10 cellular contexts compared by ENCODE assay signal in the genomic region with DNA sequence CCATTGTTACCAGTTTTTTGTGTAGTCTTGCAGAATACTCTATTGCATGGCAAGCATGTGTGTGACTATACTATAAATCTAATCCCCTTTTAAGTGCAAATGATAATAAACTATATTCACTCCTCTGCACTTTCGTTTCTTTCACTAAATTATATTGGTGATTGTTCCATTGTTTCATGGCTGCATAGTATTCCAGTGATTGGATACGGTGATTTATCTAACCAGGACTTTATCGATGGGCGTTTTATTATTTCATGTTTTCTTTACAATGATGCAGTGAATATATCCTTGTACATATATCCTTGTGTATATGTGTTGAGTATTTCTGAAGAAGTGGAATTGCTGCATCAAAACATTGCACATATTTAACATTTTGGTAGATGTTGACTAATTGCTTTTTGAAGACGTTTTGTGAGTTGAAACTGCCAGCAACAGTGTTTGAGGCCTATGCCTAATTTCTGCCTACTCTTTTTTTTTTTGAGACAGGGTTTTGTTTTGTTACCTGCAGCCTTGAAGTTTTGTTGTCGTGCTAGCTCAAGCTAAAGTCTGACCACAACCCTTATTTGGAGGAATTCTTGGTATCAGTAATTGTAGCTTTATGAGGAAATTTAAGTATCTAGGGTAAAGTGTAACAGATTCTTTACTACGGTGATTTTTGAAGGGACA. TPM values are rescaled to one million over a fixed set of nuclear protein-coding genes. Genes with fewer than 3 reads are reported as not detected.
DNase-seq lines count a peak whose midpoint lies in the region; ATAC-seq, FAIRE-seq and TF ChIP-seq lines count a peak whose summit lies in the region.
"Had no signal": no experiment of that assay in that cellular context is flagged by ENCODE, and none has a peak within 500 bp of the region (broad histone marks: within the 10 kb centered on the region; RNA-seq: fewer than 3 reads in every experiment).

No MANE protein-coding gene starts in this region.

- H3K4me3 ChIP-seq in adipocyte (ENCODE audit: low read length) (peak overlapping the region; percentile 58), small intestine (ENCODE audit: low read depth in 1 of 2, low read length in 2 of 2) (no peak overlapping the region), mesenchymal stem cell (ENCODE audit: insufficient read depth in 1 of 2, low read depth in 1 of 2, low read length in 2 of 2) (peak overlapping the region in 1 of 2 experiments; percentile 93)

- no peak overlapping the region for H2BK15ac ChIP-seq in mesenchymal stem cell (ENCODE audit: low read depth, poor library complexity, severe bottlenecking)

- H2AK5ac ChIP-seq in mesenchymal stem cell (ENCODE audit: low read length, severe bottlenecking): no peak overlapping the region

- H3K79me1 ChIP-seq in mesenchymal stem cell (replicated peaks; ENCODE audit: low read length, poor library complexity, severe bottlenecking): peaks cover 2% of the 10 kb centered on the region

- no peak overlapping the region for H2BK12ac ChIP-seq in mesenchymal stem cell (ENCODE audit: low read length in 2 of 2)

- peaks cover 23% of the 10 kb centered on the region for H3K4me1 ChIP-seq in adipocyte (ENCODE audit: control insufficient read depth, insufficient read depth, low read length)
- peaks cover 0 to 2% of the 10 kb centered on the region in 2 donors for H3K4me1 ChIP-seq in small intestine (ENCODE audit: control insufficient read depth in 2 of 2, insufficient read depth in 1 of 2, low read depth in 1 of 2, low read length in 1 of 2)
- peaks cover 5% of the 10 kb centered on the region for H3K4me1 ChIP-seq in mesenchymal stem cell (ENCODE audit: control insufficient read depth, insufficient read depth, low read depth, low read length)

- H2AFZ ChIP-seq in mesenchymal stem cell (ENCODE audit: low read depth, low read length): no peak overlapping the region

- DNase-seq in Calu3: no peak
- DNase-seq in adipocyte (ENCODE audit: low read depth): no peak
- DNase-seq in nephron progenitor cell: no peak
- DNase-seq in small intestine: no peak
- DNase-seq in mesenchymal stem cell: no peak
- DNase-seq: activated CD4-positive, alpha-beta T cell treated with anti-CD3 and anti-CD28 coated beads, Interleukin-2, amount 50 U/mL, for 1 hour; NCI-H1694 treated with DMSO at 0.1 percent for 48 hours had no signal

- no peak for ATAC-seq in GM21360 (IDR thresholded peaks at IDR 0.05; ENCODE audit: unreplicated experiment)
- ATAC-seq: HCT116 had no signal

- no peak overlapping the region for H3K27ac Mint-ChIP-seq in Calu3 (ENCODE audit: unreplicated experiment)
- peak overlapping the region in 1 of 3 donors; percentile 92 for H3K27ac Mint-ChIP-seq in IgD-negative memory B cell
- no peak overlapping the region for H3K27ac Mint-ChIP-seq in nephron progenitor cell

- CTCF ChIA-PET in Calu3 (lab: Charles Lee): no interaction called here

- TSS peak; percentile 25 for BruUV-seq in Calu3 (replicated peaks; lab: Mats Ljungman, UMichigan)

- no peaks in the 10 kb centered on the region for H3K27me3 Mint-ChIP-seq in Calu3 (ENCODE audit: unreplicated experiment)
- H3K27me3 Mint-ChIP-seq in IgD-negative memory B cell: no peaks in the 10 kb centered on the region
- peaks cover 2% of the 10 kb centered on the region for H3K27me3 Mint-ChIP-seq in nephron progenitor cell (ENCODE audit: low read depth, poor library complexity)

- FAIRE-seq in small intestine (lab: Jason Lieb, UNC): no peak

- H3K36me3 Mint-ChIP-seq in Calu3 (ENCODE audit: insufficient read depth, unreplicated experiment): peaks cover 28% of the 10 kb centered on the region
- H3K36me3 Mint-ChIP-seq in IgD-negative memory B cell: no peaks in the 10 kb centered on the region
- H3K36me3 Mint-ChIP-seq in nephron progenitor cell (ENCODE audit: low read depth): peaks cover 24% of the 10 kb centered on the region

- TF ChIP-seq CTCF in Calu3 (IDR thresholded peaks at IDR 0.05; ENCODE audit: unreplicated experiment): no peak
- TF ChIP-seq CTCF in nephron progenitor cell (IDR thresholded peaks at IDR 0.05): no peak

- no peaks in the 10 kb centered on the region for H3K36me3 ChIP-seq in adipocyte (ENCODE audit: control insufficient read depth, insufficient read depth, low read length, severe bottlenecking)
- H3K36me3 ChIP-seq in small intestine (ENCODE audit: control insufficient read depth in 2 of 2, insufficient read depth in 2 of 2, low read length in 2 of 2): no peaks in the 10 kb centered on the region
- H3K36me3 ChIP-seq in mesenchymal stem cell (ENCODE audit: control insufficient read depth in 1 of 2, insufficient read depth in 2 of 2, low read depth in 1 of 2, low read length in 2 of 2): no peaks in the 10 kb centered on the region

- no peak overlapping the region for H4K91ac ChIP-seq in mesenchymal stem cell (ENCODE audit: low read length)

- peaks cover 4% of the 10 kb centered on the region for H3K9me3 Mint-ChIP-seq in Calu3 (ENCODE audit: low read depth, unreplicated experiment)
- H3K9me3 Mint-ChIP-seq in IgD-negative memory B cell: no peaks in the 10 kb centered on the region
- peaks cover 2% of the 10 kb centered on the region for H3K9me3 Mint-ChIP-seq in nephron progenitor cell

- H2BK5ac ChIP-seq in mesenchymal stem cell (ENCODE audit: low read depth, low read length, poor library complexity, severe bottlenecking): no peak overlapping the region

- H3K27ac ChIP-seq in small intestine (ENCODE audit: low read depth in 1 of 2, low read length in 1 of 2): no peak overlapping the region
- H3K27ac ChIP-seq in mesenchymal stem cell (ENCODE audit: low read length, poor library complexity, severe bottlenecking): no peak overlapping the region

- H3K4me3 Mint-ChIP-seq in Calu3 (ENCODE audit: low read depth, unreplicated experiment) (no peak overlapping the region), IgD-negative memory B cell (peak overlapping the region in 3 of 4 donors; percentile 2 to 96 (median 48)), nephron progenitor cell (peak overlapping the region; percentile 76)

- no peak overlapping the region for H3K14ac ChIP-seq in mesenchymal stem cell (ENCODE audit: low read length in 2 of 2)

- H3K9ac ChIP-seq in adipocyte (ENCODE audit: low read length) (peak overlapping the region; percentile 26), mesenchymal stem cell (ENCODE audit: low read length) (no peak overlapping the region)

- no peak overlapping the region for H3K4ac ChIP-seq in mesenchymal stem cell (ENCODE audit: low read depth in 1 of 2, low read length in 2 of 2)

- no peak overlapping the region for H3K18ac ChIP-seq in mesenchymal stem cell (ENCODE audit: low read depth in 1 of 2, low read length in 2 of 2)

- H2BK120ac ChIP-seq in mesenchymal stem cell (ENCODE audit: low read depth, low read length): no peak overlapping the region

- H3K4me1 Mint-ChIP-seq in Calu3 (ENCODE audit: low read depth, unreplicated experiment): no peaks in the 10 kb centered on the region
- H3K4me1 Mint-ChIP-seq in IgD-negative memory B cell: peaks cover 33 to 55% (median 42%) of the 10 kb centered on the region in 3 donors
- H3K4me1 Mint-ChIP-seq in nephron progenitor cell: peaks cover 60% of the 10 kb centered on the region

- intact Hi-C loops in Calu3 (cut with micrococcal nuclease; ENCODE audit: unreplicated experiment): loop anchor here (5.0 to 10.0 kb wide), 2 partner anchors 71 to 128 kb away; a partner anchor contains a TSS

- H4K8ac ChIP-seq in mesenchymal stem cell (ENCODE audit: low read length): no peak overlapping the region

- no peak overlapping the region for H3K23ac ChIP-seq in mesenchymal stem cell (ENCODE audit: low read length in 2 of 2)

- no peaks in the 10 kb centered on the region for H3K27me3 ChIP-seq in adipocyte (replicated peaks; ENCODE audit: control insufficient read depth, insufficient read depth, low read length)
- H3K27me3 ChIP-seq in small intestine (ENCODE audit: control insufficient read depth in 2 of 2, insufficient read depth in 2 of 2, low read length in 2 of 2): no peaks in the 10 kb centered on the region
- H3K27me3 ChIP-seq in mesenchymal stem cell (ENCODE audit: control insufficient read depth in 1 of 2, insufficient read depth in 1 of 2, low read length in 2 of 2): no peaks in the 10 kb centered on the region

- no peak overlapping the region for H3K4me2 ChIP-seq in mesenchymal stem cell (ENCODE audit: low read length, poor library complexity, severe bottlenecking)

- WGBS in small intestine, 3 donors: 68 to 74% (median 70%) methylated on average over 7 of the region's 7 CpGs
- 83% methylated on average over 4 of the region's 7 CpGs for WGBS in mesenchymal stem cell

- no peaks in the 10 kb centered on the region for H3K9me3 ChIP-seq in adipocyte (ENCODE audit: control insufficient read depth, low read length)
- H3K9me3 ChIP-seq in small intestine (ENCODE audit: control insufficient read depth, low read depth): no peaks in the 10 kb centered on the region
- no peaks in the 10 kb centered on the region for H3K9me3 ChIP-seq in mesenchymal stem cell (ENCODE audit: control insufficient read depth, low read length)

RNA-seq across cellular contexts. Expression of a gene that starts 2.7 kb away (rescaled TPM):
- 33.6 and 35.2 TPM in 2 replicates for total RNA-seq in Calu3 (2022)
- polyA plus RNA-seq in IgD-negative memory B cell: 2.2 TPM
- polyA plus RNA-seq in small intestine: 1 to 10 TPM; 3.1 to 5.1 (median 3.5) TPM
- 13.8 TPM for polyA plus RNA-seq in mesenchymal stem cell (2013, experiment 1 of 2)
- polyA plus RNA-seq in mesenchymal stem cell (2013, experiment 2 of 2): 14.4 TPM

RNA-seq across cellular contexts. Expression of a gene that starts 38.7 kb away (rescaled TPM):
- 43.5 and 45.3 TPM in 2 replicates for total RNA-seq in Calu3 (2022)
- 17.7 TPM for polyA plus RNA-seq in IgD-negative memory B cell
- 100 to 1,000 TPM in 1 of 3 donors, 10 to 100 TPM in 2; 27.4 to 104 (median 40.8) TPM for polyA plus RNA-seq in small intestine
- 7.3 TPM for polyA plus RNA-seq in mesenchymal stem cell (2013, experiment 1 of 2)
- 8.5 TPM for polyA plus RNA-seq in mesenchymal stem cell (2013, experiment 2 of 2)
